ENCODE assay signal across 10 cellular contexts in genomic region chr17:46764709-46765401, GRCh38. TPM values are rescaled to one million over a fixed set of nuclear protein-coding genes. Genes with fewer than 3 reads are reported as not detected.
DNase-seq lines count a peak whose midpoint lies in the region; ATAC-seq and TF ChIP-seq lines count a peak whose summit lies in the region.
"Had no signal": no experiment of that assay in that cellular context is flagged by ENCODE, and none has a peak within 500 bp of the region (broad histone marks: within the 10 kb centered on the region; RNA-seq: fewer than 3 reads in every experiment).

No MANE protein-coding gene starts in this region.

- H4K20me1 ChIP-seq in PC-9 (ENCODE audit: insufficient read depth): no peaks in the 10 kb centered on the region

- H2AK5ac ChIP-seq in neuronal stem cell (ENCODE audit: low read depth, low read length): no peak overlapping the region

- H3K4me3 Mint-ChIP-seq in osteocyte (ENCODE audit: unreplicated experiment): no peak overlapping the region

- DNase-seq in EH (ENCODE audit: low read depth) (peak; percentile 99), PC-9 (peak; percentile 86 to 93), fibroblast of gingiva (ENCODE audit: low read depth) (peak; percentile 42), osteocyte (ENCODE audit: extremely low spot score, unreplicated experiment) (peak; percentile 66), DMS153 (lab: John Stamatoyannopoulos, UW) (no peak), neuronal stem cell (ENCODE audit: low spot score) (no peak), cortex of kidney (lab: John Stamatoyannopoulos, UW) (no peak)
- DNase-seq: NCI-H1417 had no signal

- no peaks in the 10 kb centered on the region for H3K9me2 ChIP-seq in PC-9 (ENCODE audit: insufficient read depth)

- no peak overlapping the region for H4K8ac ChIP-seq in neuronal stem cell (ENCODE audit: low read depth, low read length)

- H3K4ac ChIP-seq in neuronal stem cell (ENCODE audit: low read length): no peak overlapping the region

- no peaks in the 10 kb centered on the region for H3K27me3 Mint-ChIP-seq in osteocyte (ENCODE audit: unreplicated experiment)

- no peak overlapping the region for H4K91ac ChIP-seq in neuronal stem cell (ENCODE audit: low read depth, low read length, poor library complexity)

- H3K36me3 ChIP-seq in PC-9 (ENCODE audit: low read depth) (peaks cover 7% of the 10 kb centered on the region; the same call in 1 of the 2 replicates), neuronal stem cell (replicated peaks in 1 of 2; ENCODE audit: control insufficient read depth in 2 of 2, insufficient read depth in 2 of 2, low read length in 2 of 2) (peaks cover 0 to 95% of the 10 kb centered on the region in 2 donors)

- no peak overlapping the region for H2BK15ac ChIP-seq in neuronal stem cell (ENCODE audit: low read length)

- no peak overlapping the region for H2BK120ac ChIP-seq in neuronal stem cell (ENCODE audit: low read depth, low read length)

- H3K27me3 ChIP-seq in PC-9 (ENCODE audit: insufficient read depth, low read depth) (no peaks in the 10 kb centered on the region), neuronal stem cell (ENCODE audit: control insufficient read depth in 3 of 3, insufficient read depth in 3 of 3, low read depth in 1 of 3, low read length in 3 of 3) (peaks cover 0 to 2% (median 0%) of the 10 kb centered on the region in 3 experiments)

- H3K4me1 ChIP-seq in PC-9 (replicated peaks; ENCODE audit: insufficient read depth): peaks cover 48% of the 10 kb centered on the region
- H3K4me1 ChIP-seq in neuronal stem cell (ENCODE audit: control insufficient read depth in 2 of 2, insufficient read depth in 1 of 2, low read depth in 1 of 2, low read length in 2 of 2): peaks cover 0 to 9% of the 10 kb centered on the region in 2 donors

- no peaks in the 10 kb centered on the region for H3K9me3 Mint-ChIP-seq in osteocyte (ENCODE audit: unreplicated experiment)
- H3K9me3 Mint-ChIP-seq: activated naive CD4-positive, alpha-beta T cell treated with anti-CD3 and anti-CD28 coated beads, Interleukin-2, amount 50 U/mL, for 72 hours had no signal

- no peaks in the 10 kb centered on the region for H3K36me3 Mint-ChIP-seq in osteocyte (ENCODE audit: unreplicated experiment)
- H3K36me3 Mint-ChIP-seq: activated naive CD4-positive, alpha-beta T cell treated with anti-CD3 and anti-CD28 coated beads, Interleukin-2, amount 50 U/mL, for 72 hours had no signal

- CTCF ChIA-PET in PC-9 (lab: Charles Lee): interaction anchor here (0.7 kb wide), 1 partner anchor 16 kb away, joined by 7 read pairs; no protein-coding TSS in a partner anchor

- BruUV-seq in PC-9 (replicated peaks; lab: Mats Ljungman, UMichigan): no TSS peak

- no peak overlapping the region for H2AFZ ChIP-seq in PC-9
- H2AFZ ChIP-seq in neuronal stem cell (ENCODE audit: low read length): no peak overlapping the region

- H3K23ac ChIP-seq in neuronal stem cell (ENCODE audit: low read depth, low read length, poor library complexity): no peak overlapping the region

- H3K4me3 ChIP-seq in PC-9 (no peak overlapping the region), neuronal stem cell (ENCODE audit: low read length in 2 of 2) (no peak overlapping the region)

- no peak for TF ChIP-seq CTCF in PC-9 (conservative IDR thresholded peaks at IDR 0.05)
- TF ChIP-seq CTCF in osteocyte (IDR thresholded peaks at IDR 0.05): no peak

- no peak overlapping the region for H2BK5ac ChIP-seq in neuronal stem cell (ENCODE audit: low read length)

- peaks cover 47% of the 10 kb centered on the region for H3F3A ChIP-seq in PC-9 (ENCODE audit: insufficient read depth, low read depth)

- POLR2A ChIA-PET in PC-9 (lab: Charles Lee; ENCODE audit: unreplicated experiment): interaction anchor here (0.5 kb wide), 1 partner anchor 175 kb away, joined by 3 read pairs; no protein-coding TSS in a partner anchor

- no CpG with 5 or more reads among the region's 13 CpGs for WGBS in neuronal stem cell (ENCODE audit: extremely low coverage in 2 of 2, insufficient read length in 2 of 2, insufficient replicate concordance in 1 of 2), 2 donors

- H3K18ac ChIP-seq in neuronal stem cell (ENCODE audit: low read length): no peak overlapping the region

- H3K4me1 Mint-ChIP-seq in osteocyte (ENCODE audit: unreplicated experiment): peaks cover 22% of the 10 kb centered on the region

- intact Hi-C loops in PC-9 (cut with micrococcal nuclease; ENCODE audit: unreplicated experiment): no loop called here

- H3K27ac ChIP-seq in PC-9 (peak overlapping the region; percentile 68), neuronal stem cell (replicated peaks; ENCODE audit: low read length) (no peak overlapping the region)

- H3K9ac ChIP-seq in neuronal stem cell (ENCODE audit: low read depth, low read length, poor library complexity): no peak overlapping the region

- ATAC-seq in HG03520 (IDR thresholded peaks at IDR 0.05; ENCODE audit: unreplicated experiment): no peak
- ATAC-seq: activated naive CD4-positive, alpha-beta T cell treated with anti-CD3 and anti-CD28 coated beads, Interleukin-2, amount 50 U/mL, for 72 hours had no signal

- H3K9me3 ChIP-seq in PC-9 (ENCODE audit: insufficient read depth, low read depth) (no peaks in the 10 kb centered on the region), neuronal stem cell (replicated peaks in 1 of 2; ENCODE audit: control insufficient read depth in 2 of 2, insufficient read depth in 1 of 2, low read depth in 1 of 2, low read length in 2 of 2) (no peaks in the 10 kb centered on the region)

- H3K14ac ChIP-seq in neuronal stem cell (ENCODE audit: low read length): no peak overlapping the region

- H2BK12ac ChIP-seq in neuronal stem cell (ENCODE audit: low read length): no peak overlapping the region

- peak overlapping the region; percentile 14 for H3K27ac Mint-ChIP-seq in osteocyte (ENCODE audit: unreplicated experiment)
- H3K27ac Mint-ChIP-seq: activated naive CD4-positive, alpha-beta T cell treated with anti-CD3 and anti-CD28 coated beads, Interleukin-2, amount 50 U/mL, for 72 hours had no signal

- peaks cover 28% of the 10 kb centered on the region for H3K79me2 ChIP-seq in PC-9 (ENCODE audit: low read depth)

- H3K79me1 ChIP-seq in neuronal stem cell (ENCODE audit: low read depth, low read length): no peaks in the 10 kb centered on the region

- H3K4me2 ChIP-seq in PC-9 (peak overlapping the region; percentile 63), neuronal stem cell (ENCODE audit: insufficient read depth, low read length, poor library complexity, severe bottlenecking) (no peak overlapping the region)

RNA-seq across cellular contexts. Expression of gene WNT3, which starts 53.6 kb away (rescaled TPM):
- total RNA-seq in PC-9 (2021): 11.5 and 14.0 TPM in 2 replicates
- 2.0 and 2.4 TPM in 2 replicates for total RNA-seq in osteocyte
- polyA plus RNA-seq in neuronal stem cell (2013, experiment 1 of 2): 6.1 TPM
- polyA plus RNA-seq in neuronal stem cell (2013, experiment 2 of 2): 6.0 TPM

Comparison
In these comparisons a context has a peak if more than half of its experiments do, and no peak if none do; other contexts are left out.
1. DNase-seq: peak in EH (single experiment), PC-9 (2 of 2), fibroblast of gingiva (single experiment) and osteocyte (single experiment); none in DMS153 (single experiment), neuronal stem cell (single experiment) and cortex of kidney (single experiment).